ENCODE assay signal across 17 cellular contexts in genomic region chr1:185401019-185401418, GRCh38.
A peak's percentile ranks its signal among the peaks of the same experiment; 100 is the strongest.
DNase-seq lines count a peak whose midpoint lies in the region; ATAC-seq, FAIRE-seq and TF ChIP-seq lines count a peak whose summit lies in the region.
"Had no signal": no experiment of that assay in that cellular context is flagged by ENCODE, and none has a peak within 500 bp of the region (broad histone marks: within the 10 kb centered on the region; RNA-seq: fewer than 3 reads in every experiment).

No MANE protein-coding gene starts in this region.

- intact Hi-C loops in Right ventricle myocardium inferior (cut with DNase I) = no loop called here

- H3K4me3 Mint-ChIP-seq in osteocyte (ENCODE audit: unreplicated experiment) = no peak overlapping the region
- no peak overlapping the region for H3K4me3 Mint-ChIP-seq in activated T-cell treated with anti-CD3 and anti-CD28 coated beads, Interleukin-2, amount 50 U/mL, for 4 hours
- H3K4me3 Mint-ChIP-seq: CD14-positive monocyte had no signal

- peak; percentile 92 for ATAC-seq in RWPE2 (ENCODE audit: low read depth)
- no peak for ATAC-seq in GM18505 (IDR thresholded peaks at IDR 0.05; ENCODE audit: unreplicated experiment)
- no peak for ATAC-seq in Right ventricle myocardium inferior
- ATAC-seq in activated T-cell treated with anti-CD3 and anti-CD28 coated beads, Interleukin-2, amount 50 U/mL, for 4 hours = no peak

- peak overlapping the region; percentile 86 for H3K27ac ChIP-seq in RWPE2 (ENCODE audit: poor library complexity, severe bottlenecking)
- H3K27ac ChIP-seq: upper lobe of left lung had no signal

- peaks cover 54% of the 10 kb centered on the region for H3K4me1 Mint-ChIP-seq in osteocyte (ENCODE audit: unreplicated experiment)
- H3K4me1 Mint-ChIP-seq in activated T-cell treated with anti-CD3 and anti-CD28 coated beads, Interleukin-2, amount 50 U/mL, for 4 hours (ENCODE audit: low read depth) = peaks cover 11% of the 10 kb centered on the region

- peaks cover 36% of the 10 kb centered on the region for H3K4me1 ChIP-seq in RWPE2 (ENCODE audit: insufficient read depth, poor library complexity, severe bottlenecking)

- H3K4me3 ChIP-seq in RWPE2 (ENCODE audit: severe bottlenecking) = no peak overlapping the region
- no peak overlapping the region for H3K4me3 ChIP-seq in fibroblast of pulmonary artery (replicated peaks; ENCODE audit: low read depth, low read length)
- H3K4me3 ChIP-seq: upper lobe of left lung had no signal

- H3K36me3 Mint-ChIP-seq in osteocyte (ENCODE audit: unreplicated experiment) = no peaks in the 10 kb centered on the region
- no peaks in the 10 kb centered on the region for H3K36me3 Mint-ChIP-seq in activated T-cell treated with anti-CD3 and anti-CD28 coated beads, Interleukin-2, amount 50 U/mL, for 4 hours (ENCODE audit: insufficient read depth)
- H3K36me3 Mint-ChIP-seq: CD14-positive monocyte had no signal

- H3K9me3 Mint-ChIP-seq in osteocyte (ENCODE audit: unreplicated experiment) = peaks cover 4% of the 10 kb centered on the region
- no peaks in the 10 kb centered on the region for H3K9me3 Mint-ChIP-seq in activated T-cell treated with anti-CD3 and anti-CD28 coated beads, Interleukin-2, amount 50 U/mL, for 4 hours

- peak overlapping the region; percentile 93 for H3K27ac Mint-ChIP-seq in osteocyte (ENCODE audit: unreplicated experiment)

- no peaks in the 10 kb centered on the region for H3K27me3 ChIP-seq in RWPE2 (ENCODE audit: insufficient read depth, poor library complexity, severe bottlenecking)
- H3K27me3 ChIP-seq: upper lobe of left lung had no signal

- H3K27me3 Mint-ChIP-seq in osteocyte (ENCODE audit: unreplicated experiment) = no peaks in the 10 kb centered on the region
- no peaks in the 10 kb centered on the region for H3K27me3 Mint-ChIP-seq in activated T-cell treated with anti-CD3 and anti-CD28 coated beads, Interleukin-2, amount 50 U/mL, for 4 hours (ENCODE audit: low read depth)

- TF ChIP-seq CTCF in RWPE2 (IDR thresholded peaks at IDR 0.05; ENCODE audit: poor library complexity, severe bottlenecking) (no peak), fibroblast of pulmonary artery (IDR thresholded peaks at IDR 0.05; ENCODE audit: low read length, missing control alignments) (no peak), osteocyte (IDR thresholded peaks at IDR 0.05) (no peak)

- DNase-seq in H4 (ENCODE audit: low spot score) (peak; percentile 60), RWPE2 (ENCODE audit: low spot score) (peak; percentile 73), fibroblast of pulmonary artery (ENCODE audit: low read depth) (peak; percentile 4), osteocyte (ENCODE audit: extremely low spot score, unreplicated experiment) (no peak), Right ventricle myocardium inferior (ENCODE audit: missing footprints) (no peak), GM12892 (ENCODE audit: insufficient read length) (no peak)
- no peak for DNase-seq in activated T-cell treated with anti-CD3 and anti-CD28 coated beads, Interleukin-2, amount 50 U/mL, for 4 hours
- DNase-seq: amygdala; effector CD8-positive, alpha-beta T cell; NCI-H187 treated with DMSO at 0.1 percent for 48 hours; NCI-H69; Right ventricle myocardium superior; stimulated activated CD4-positive, alpha-beta T cell treated with anti-CD3 and anti-CD28 coated beads, Interleukin-2, amount 100 ng/mL, for 48 hours; T-helper 9 cell; upper lobe of left lung had no signal

- TF ChIP-seq POLR2A in GM18505 (IDR thresholded peaks at IDR 0.05; ENCODE audit: borderline replicate concordance, extremely low read depth, insufficient read depth, insufficient read length) = no peak
- no peak for TF ChIP-seq POLR2A in GM12892 (IDR thresholded peaks at IDR 0.05; ENCODE audit: low read depth, low read length)

- no peaks in the 10 kb centered on the region for H3K36me3 ChIP-seq in RWPE2 (ENCODE audit: low read depth)
- H3K36me3 ChIP-seq: upper lobe of left lung had no signal

- FAIRE-seq in GM12892 (lab: Jason Lieb, UNC) = no peak

- no peaks in the 10 kb centered on the region for H3K9me3 ChIP-seq in RWPE2 (ENCODE audit: severe bottlenecking)
- H3K9me3 ChIP-seq: upper lobe of left lung had no signal

Comparison
In these comparisons a context has a peak if more than half of its experiments do, and no peak if none do; other contexts are left out.
1. DNase-seq: peak in H4 (single experiment), RWPE2 (single experiment) and fibroblast of pulmonary artery (single experiment); none in osteocyte (single experiment), Right ventricle myocardium inferior (single experiment), activated T-cell treated with anti-CD3 and anti-CD28 coated beads, Interleukin-2, amount 50 U/mL, for 4 hours (single experiment) and GM12892 (single experiment).